Comparison of ENCODE assay signal across 8 cellular contexts in the genomic region with DNA sequence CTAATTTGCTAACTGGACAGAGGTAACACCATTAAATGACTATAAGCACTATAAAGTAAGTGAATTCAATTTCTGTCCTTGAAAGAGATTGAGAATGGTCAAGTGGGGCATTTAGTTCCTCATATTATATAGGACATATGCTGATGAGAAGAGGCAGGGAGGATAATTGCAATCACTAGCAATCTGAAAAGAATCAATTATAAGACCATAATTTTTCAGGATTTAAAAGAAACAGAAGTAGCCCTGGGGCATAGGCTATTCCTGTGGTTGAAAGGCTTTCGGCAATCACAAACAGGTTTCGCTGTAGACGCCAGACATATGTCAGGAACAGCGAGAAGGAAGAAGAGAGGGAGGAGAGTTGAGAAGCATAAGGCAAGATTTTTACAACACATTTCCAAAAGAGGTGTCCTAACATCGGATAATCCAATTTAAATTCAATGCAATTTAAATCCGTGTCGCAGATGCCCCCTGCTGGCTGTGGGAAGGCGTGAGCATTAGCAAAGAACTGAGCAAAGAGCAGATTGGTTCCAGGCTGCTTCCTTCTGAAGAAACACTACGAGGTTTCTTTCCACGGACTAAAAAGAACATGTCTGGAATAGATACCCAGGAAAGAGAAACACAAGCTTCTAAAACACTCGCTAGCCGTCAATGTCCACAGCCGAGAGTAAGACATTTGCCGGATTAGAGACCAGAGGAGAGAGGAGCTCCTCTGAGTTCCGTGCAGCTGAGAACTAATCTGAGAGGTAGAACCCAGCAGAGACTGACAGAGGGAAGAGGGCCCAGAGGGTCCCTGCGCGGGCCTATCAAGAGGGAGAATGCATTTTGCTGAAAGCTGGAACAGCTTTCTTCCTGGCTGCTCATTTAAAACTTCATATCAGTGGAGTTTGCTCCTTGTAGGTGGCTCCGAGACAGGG. TPM values are rescaled to one million over a fixed set of nuclear protein-coding genes. Genes with fewer than 3 reads are reported as not detected.
DNase-seq lines count a peak whose midpoint lies in the region; ATAC-seq lines count a peak whose summit lies in the region.

No MANE protein-coding gene starts in this region.

- peak; percentile 87 for ATAC-seq in left lobe of liver
- no peak for ATAC-seq in HG03139 (IDR thresholded peaks at IDR 0.05; ENCODE audit: unreplicated experiment)

- DNase-seq in AG08396 (ENCODE audit: low spot score) (peak; percentile 48), GM19240 (ENCODE audit: insufficient read length, low spot score) (peak; percentile 6), NCI-H187 (lab: John Stamatoyannopoulos, UW) (peak; percentile 48 to 60), T1000 (lab: John Stamatoyannopoulos, UW) (peak; percentile 10), cerebellar cortex (ENCODE audit: low spot score) (peak; percentile 40), left lobe of liver (ENCODE audit: low spot score) (peak; percentile 52)
- DNase-seq in stimulated activated CD4-positive, alpha-beta T cell treated with anti-CD3 and anti-CD28 coated beads, TNF-alpha, amount 100 ng/mL, for 48 hours (ENCODE audit: low read depth in 3 of 3), result peak; percentile 16 to 42 (median 16)

RNA-seq across cellular contexts. Expression of a gene that starts 27.9 kb away (rescaled TPM):
- total RNA-seq in left lobe of liver, result 10.1 TPM
